ENCODE assay signal across 10 cellular contexts in the genomic region with DNA sequence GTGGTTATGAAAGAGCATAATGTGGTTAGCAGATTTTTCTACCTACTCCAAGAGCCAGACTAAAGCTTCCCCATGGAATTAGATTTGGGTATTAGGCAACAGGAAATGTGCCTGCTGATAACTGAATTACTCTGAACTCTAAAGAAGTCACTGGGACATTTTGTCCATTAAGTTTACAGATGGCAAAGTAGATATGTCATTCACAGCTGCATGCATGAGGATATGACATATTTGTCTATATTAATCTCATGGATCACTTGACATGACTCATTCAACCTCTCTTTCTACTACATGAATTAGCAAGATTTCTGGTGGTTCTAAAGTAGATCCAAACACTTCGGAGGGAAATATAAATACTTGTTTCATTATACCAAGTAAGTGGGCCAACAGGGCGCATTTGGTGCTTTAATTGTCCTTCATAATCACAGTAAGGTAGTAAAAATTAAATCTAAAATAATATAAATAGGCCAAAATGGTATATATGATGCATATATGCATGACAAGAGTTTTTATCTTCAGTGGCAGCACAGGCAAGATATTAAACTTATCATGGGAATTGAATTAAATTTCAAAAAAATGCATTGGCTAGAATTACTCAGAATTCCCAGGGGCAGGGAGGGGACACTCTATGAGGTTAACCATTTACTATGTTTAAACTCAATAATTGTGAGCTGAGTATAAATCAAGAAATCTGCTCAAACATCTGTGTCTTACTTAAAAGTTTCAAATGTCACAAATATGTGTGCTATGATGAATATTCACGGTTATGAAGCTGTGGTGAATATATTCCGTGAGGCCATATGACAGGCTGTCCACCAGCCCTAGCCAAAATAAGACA.
A peak's percentile ranks its signal among the peaks of the same experiment; 100 is the strongest.
DNase-seq lines count a peak whose midpoint lies in the region; ATAC-seq and TF ChIP-seq lines count a peak whose summit lies in the region.
"Had no signal": no experiment of that assay in that cellular context is flagged by ENCODE, and none has a peak within 500 bp of the region (broad histone marks: within the 10 kb centered on the region; RNA-seq: fewer than 3 reads in every experiment).

No MANE protein-coding gene starts in this region.

- WGBS in ovary, 3 donors: 91 to 94% (median 92%) methylated on average over 4 of the region's 4 CpGs

- intact Hi-C loops in ovary (cut with DNase I): no loop called here

- H3K27me3 ChIP-seq in ovary: no peaks in the 10 kb centered on the region

- TF ChIP-seq CTCF in epithelial cell of proximal tubule (conservative IDR thresholded peaks at IDR 0.05; ENCODE audit: low read depth, low read length) (no peak), ovary (IDR thresholded peaks at IDR 0.05) (no peak)

- ATAC-seq in GM21717 (IDR thresholded peaks at IDR 0.05; ENCODE audit: unreplicated experiment) (no peak), HG03342 (IDR thresholded peaks at IDR 0.05; ENCODE audit: unreplicated experiment) (no peak), HG03469 (IDR thresholded peaks at IDR 0.05; ENCODE audit: unreplicated experiment) (no peak)
- ATAC-seq: natural killer cell treated with Interleukin-12 subunit alpha and Interleukin-12 subunit beta and Interleukin-15 and Interleukin-18, amount 100 ng/mL, for 72 hours had no signal

- TF ChIP-seq EP300 in ovary (IDR thresholded peaks at IDR 0.05): peak; percentile 42

- TF ChIP-seq POLR2A in ovary (IDR thresholded peaks at IDR 0.05): no peak

- no peaks in the 10 kb centered on the region for H3K4me1 ChIP-seq in ovary (ENCODE audit: insufficient read depth)

- H3K36me3 ChIP-seq in ovary: no peaks in the 10 kb centered on the region

- H3K4me3 ChIP-seq in epithelial cell of proximal tubule (ENCODE audit: low read depth, low read length): no peak overlapping the region
- no peak overlapping the region for H3K4me3 ChIP-seq in ovary

- H3K27ac ChIP-seq in ovary: no peak overlapping the region

- DNase-seq in EL (peak; percentile 86), epithelial cell of proximal tubule (ENCODE audit: low read depth) (peak; percentile 23), ovary (no peak), NCI-H774 (lab: John Stamatoyannopoulos, UW) (no peak)
- DNase-seq: activated naive CD8-positive, alpha-beta T cell treated with anti-CD3 and anti-CD28 coated beads, Interleukin-2, amount 10 ng/mL, durations not matched to agents 7 days and 5 days had no signal

- no peaks in the 10 kb centered on the region for H3K9me3 ChIP-seq in ovary

TF ChIP-seq in PFSK-1, 5 proteins besides CTCF, POLR2A, EP300 and RAD21:
- TF ChIP-seq TAF1 (IDR thresholded peaks at IDR 0.05; ENCODE audit: borderline replicate concordance, insufficient read depth, low read length) (no peak), FOXP2 (optimal IDR thresholded peaks at IDR 0.05; ENCODE audit: borderline replicate concordance, extremely low read depth, extremely low read length, insufficient read depth) (no peak), SIN3A (IDR thresholded peaks at IDR 0.05; ENCODE audit: borderline replicate concordance, insufficient read depth, low read length) (peak; percentile 50; the same call in 1 of the 2 replicates), POLR2AphosphoS5 (IDR thresholded peaks at IDR 0.05; ENCODE audit: low read depth, low read length) (peak; percentile 49; the same call in 1 of the 2 replicates)
- TF ChIP-seq, protein P1, sequence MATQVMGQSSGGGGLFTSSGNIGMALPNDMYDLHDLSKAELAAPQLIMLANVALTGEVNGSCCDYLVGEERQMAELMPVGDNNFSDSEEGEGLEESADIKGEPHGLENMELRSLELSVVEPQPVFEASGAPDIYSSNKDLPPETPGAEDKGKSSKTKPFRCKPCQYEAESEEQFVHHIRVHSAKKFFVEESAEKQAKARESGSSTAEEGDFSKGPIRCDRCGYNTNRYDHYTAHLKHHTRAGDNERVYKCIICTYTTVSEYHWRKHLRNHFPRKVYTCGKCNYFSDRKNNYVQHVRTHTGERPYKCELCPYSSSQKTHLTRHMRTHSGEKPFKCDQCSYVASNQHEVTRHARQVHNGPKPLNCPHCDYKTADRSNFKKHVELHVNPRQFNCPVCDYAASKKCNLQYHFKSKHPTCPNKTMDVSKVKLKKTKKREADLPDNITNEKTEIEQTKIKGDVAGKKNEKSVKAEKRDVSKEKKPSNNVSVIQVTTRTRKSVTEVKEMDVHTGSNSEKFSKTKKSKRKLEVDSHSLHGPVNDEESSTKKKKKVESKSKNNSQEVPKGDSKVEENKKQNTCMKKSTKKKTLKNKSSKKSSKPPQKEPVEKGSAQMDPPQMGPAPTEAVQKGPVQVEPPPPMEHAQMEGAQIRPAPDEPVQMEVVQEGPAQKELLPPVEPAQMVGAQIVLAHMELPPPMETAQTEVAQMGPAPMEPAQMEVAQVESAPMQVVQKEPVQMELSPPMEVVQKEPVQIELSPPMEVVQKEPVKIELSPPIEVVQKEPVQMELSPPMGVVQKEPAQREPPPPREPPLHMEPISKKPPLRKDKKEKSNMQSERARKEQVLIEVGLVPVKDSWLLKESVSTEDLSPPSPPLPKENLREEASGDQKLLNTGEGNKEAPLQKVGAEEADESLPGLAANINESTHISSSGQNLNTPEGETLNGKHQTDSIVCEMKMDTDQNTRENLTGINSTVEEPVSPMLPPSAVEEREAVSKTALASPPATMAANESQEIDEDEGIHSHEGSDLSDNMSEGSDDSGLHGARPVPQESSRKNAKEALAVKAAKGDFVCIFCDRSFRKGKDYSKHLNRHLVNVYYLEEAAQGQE (IDR thresholded peaks at IDR 0.05; ENCODE audit: insufficient read depth in 1 of 2, low read depth in 2 of 2, low read length in 2 of 2): peak in 1 of 2 experiments; percentile 67; a peak in 1 of 4 replicates

Comparison
In these comparisons a context has a peak if more than half of its experiments do, and no peak if none do; other contexts are left out.
1. DNase-seq: peak in EL (single experiment) and epithelial cell of proximal tubule (single experiment); none in ovary (0 of 5) and NCI-H774 (single experiment).